9 cellular contexts compared by ENCODE assay signal in genomic region chr1:169487561-169487960, GRCh38. TPM values are rescaled to one million over a fixed set of nuclear protein-coding genes. Genes with fewer than 3 reads are reported as not detected.
DNase-seq lines count a peak whose midpoint lies in the region; ATAC-seq and TF ChIP-seq lines count a peak whose summit lies in the region.
"Had no signal": no experiment of that assay in that cellular context is flagged by ENCODE, and none has a peak within 500 bp of the region (broad histone marks: within the 10 kb centered on the region; RNA-seq: fewer than 3 reads in every experiment).

No MANE protein-coding gene starts in this region.

- intact Hi-C loops in activated CD8-positive, alpha-beta T cell treated with anti-CD3 and anti-CD28 coated beads for 36 hours (cut with micrococcal nuclease), result loop anchor here (5.0 to 10.0 kb wide), 4 partner anchors 100 to 225 kb away; partner anchors contain the start of genes BLZF1, F5, NME7 and SELL
- intact Hi-C loops in thyroid gland (cut with DNase I), result no loop called here

- no peak for ATAC-seq in activated CD8-positive, alpha-beta T cell treated with anti-CD3 and anti-CD28 coated beads for 36 hours
- ATAC-seq in activated CD8-positive, alpha-beta T cell treated with anti-CD3 and anti-CD28 coated beads, Interleukin-2, amount 10 ng/mL, durations not matched to agents 7 days and 5 days, result no peak
- ATAC-seq in T-helper 17 cell (no peak), GM18517 (IDR thresholded peaks at IDR 0.05; ENCODE audit: unreplicated experiment) (no peak)

- no peak for TF ChIP-seq POLR2A in thyroid gland (IDR thresholded peaks at IDR 0.05)

- H3K4me1 Mint-ChIP-seq in activated CD8-positive, alpha-beta T cell treated with anti-CD3 and anti-CD28 coated beads for 36 hours (ENCODE audit: low read depth), result peaks cover 55% of the 10 kb centered on the region
- H3K4me1 Mint-ChIP-seq in activated CD8-positive, alpha-beta T cell treated with anti-CD3 and anti-CD28 coated beads, Interleukin-2, amount 10 ng/mL, durations not matched to agents 7 days and 5 days (ENCODE audit: low read depth), result peaks cover 37% of the 10 kb centered on the region
- peaks cover 27% of the 10 kb centered on the region for H3K4me1 Mint-ChIP-seq in T-helper 17 cell

- no peaks in the 10 kb centered on the region for H3K27me3 Mint-ChIP-seq in activated CD8-positive, alpha-beta T cell treated with anti-CD3 and anti-CD28 coated beads for 36 hours
- H3K27me3 Mint-ChIP-seq in activated CD8-positive, alpha-beta T cell treated with anti-CD3 and anti-CD28 coated beads, Interleukin-2, amount 10 ng/mL, durations not matched to agents 7 days and 5 days (ENCODE audit: low read depth), result no peaks in the 10 kb centered on the region
- peaks cover 21% of the 10 kb centered on the region for H3K27me3 Mint-ChIP-seq in T-helper 17 cell

- 80 to 91% methylated on average over 16 of the region's 16 CpGs for WGBS in thyroid gland, 2 donors

- H3K4me3 Mint-ChIP-seq in activated CD8-positive, alpha-beta T cell treated with anti-CD3 and anti-CD28 coated beads for 36 hours, result no peak overlapping the region
- H3K4me3 Mint-ChIP-seq in activated CD8-positive, alpha-beta T cell treated with anti-CD3 and anti-CD28 coated beads, Interleukin-2, amount 10 ng/mL, durations not matched to agents 7 days and 5 days, result no peak overlapping the region
- no peak overlapping the region for H3K4me3 Mint-ChIP-seq in T-helper 17 cell

- H3K9ac ChIP-seq in iPS-18a (ENCODE audit: low read length), result no peak overlapping the region

- H3K27me3 ChIP-seq in iPS-18a (ENCODE audit: control insufficient read depth, insufficient read depth, low read length), result no peaks in the 10 kb centered on the region
- no peaks in the 10 kb centered on the region for H3K27me3 ChIP-seq in thyroid gland

- H3K4me1 ChIP-seq in iPS-18a (ENCODE audit: control insufficient read depth, low read depth, low read length) (peaks cover 32% of the 10 kb centered on the region), thyroid gland (peaks cover 16 to 18% of the 10 kb centered on the region in 2 donors)

- H3K9me3 ChIP-seq in iPS-18a (ENCODE audit: control insufficient read depth, low read depth, low read length), result no peaks in the 10 kb centered on the region
- no peaks in the 10 kb centered on the region for H3K9me3 ChIP-seq in thyroid gland
- H3K9me3 ChIP-seq in T-helper 17 cell (ENCODE audit: control insufficient read depth, low read length, poor library complexity, severe bottlenecking), result no peaks in the 10 kb centered on the region

- POLR2A ChIA-PET in activated CD8-positive, alpha-beta T cell treated with anti-CD3 and anti-CD28 coated beads for 36 hours (lab: Charles Lee), result interaction anchor here (0.6 kb wide), 1 partner anchor 161 kb away, joined by 3 read pairs; no protein-coding TSS in a partner anchor
- POLR2A ChIA-PET in activated CD8-positive, alpha-beta T cell treated with anti-CD3 and anti-CD28 coated beads, Interleukin-2, amount 10 ng/mL, durations not matched to agents 7 days and 5 days (lab: Charles Lee), result no interaction called here

- H3K27ac ChIP-seq in iPS-18a (ENCODE audit: low read length) (no peak overlapping the region), thyroid gland (peak overlapping the region in 2 of 3 donors; percentile 98)

- peak overlapping the region; percentile 14 for H3K27ac Mint-ChIP-seq in activated CD8-positive, alpha-beta T cell treated with anti-CD3 and anti-CD28 coated beads for 36 hours
- H3K27ac Mint-ChIP-seq in activated CD8-positive, alpha-beta T cell treated with anti-CD3 and anti-CD28 coated beads, Interleukin-2, amount 10 ng/mL, durations not matched to agents 7 days and 5 days, result no peak overlapping the region
- H3K27ac Mint-ChIP-seq in T-helper 17 cell, result no peak overlapping the region

- no peak for DNase-seq in activated CD8-positive, alpha-beta T cell treated with anti-CD3 and anti-CD28 coated beads for 36 hours
- DNase-seq in activated CD8-positive, alpha-beta T cell treated with anti-CD3 and anti-CD28 coated beads, Interleukin-2, amount 10 ng/mL, durations not matched to agents 7 days and 5 days, result no peak
- DNase-seq in thyroid gland, result peak in 1 of 2 donors; percentile 14
- DNase-seq in T-helper 17 cell, result no peak
- no peak for DNase-seq in iPS-NIHi11 (ENCODE audit: low spot score)
- DNase-seq: midbrain had no signal

- peak overlapping the region; percentile 79 for H3K4me3 ChIP-seq in WI38 (ENCODE audit: low read depth, low read length)
- peak overlapping the region; percentile 69 for H3K4me3 ChIP-seq in iPS-18a (ENCODE audit: low read length)
- no peak overlapping the region for H3K4me3 ChIP-seq in thyroid gland (replicated peaks in 1 of 3)

- H3K36me3 ChIP-seq in iPS-18a (ENCODE audit: control insufficient read depth, low read depth, low read length) (no peaks in the 10 kb centered on the region), thyroid gland (no peaks in the 10 kb centered on the region)

- H3K36me3 Mint-ChIP-seq in activated CD8-positive, alpha-beta T cell treated with anti-CD3 and anti-CD28 coated beads for 36 hours (ENCODE audit: low read depth), result peaks cover 5% of the 10 kb centered on the region
- no peaks in the 10 kb centered on the region for H3K36me3 Mint-ChIP-seq in activated CD8-positive, alpha-beta T cell treated with anti-CD3 and anti-CD28 coated beads, Interleukin-2, amount 10 ng/mL, durations not matched to agents 7 days and 5 days (ENCODE audit: low read depth)
- H3K36me3 Mint-ChIP-seq in T-helper 17 cell (ENCODE audit: low read depth), result peaks cover 4% of the 10 kb centered on the region

- TF ChIP-seq CTCF in activated CD8-positive, alpha-beta T cell treated with anti-CD3 and anti-CD28 coated beads for 36 hours (IDR thresholded peaks at IDR 0.05), result no peak
- TF ChIP-seq CTCF in WI38 (IDR thresholded peaks at IDR 0.05; ENCODE audit: low read depth, low read length) (no peak), thyroid gland (IDR thresholded peaks at IDR 0.05) (no peak)

- no peaks in the 10 kb centered on the region for H3K9me3 Mint-ChIP-seq in activated CD8-positive, alpha-beta T cell treated with anti-CD3 and anti-CD28 coated beads for 36 hours
- H3K9me3 Mint-ChIP-seq in activated CD8-positive, alpha-beta T cell treated with anti-CD3 and anti-CD28 coated beads, Interleukin-2, amount 10 ng/mL, durations not matched to agents 7 days and 5 days (ENCODE audit: insufficient read depth), result no peaks in the 10 kb centered on the region

- CTCF ChIA-PET in activated CD8-positive, alpha-beta T cell treated with anti-CD3 and anti-CD28 coated beads for 36 hours (lab: Charles Lee), result no interaction called here
- CTCF ChIA-PET in activated CD8-positive, alpha-beta T cell treated with anti-CD3 and anti-CD28 coated beads, Interleukin-2, amount 10 ng/mL, durations not matched to agents 7 days and 5 days (lab: Charles Lee), result interaction anchor here (1.5 to 2.3 kb wide), 2 partner anchors 11 to 58 kb away, joined by 4 to 10 read pairs; no protein-coding TSS in a partner anchor

RNA-seq across cellular contexts. Expression of gene SLC19A2, which starts 1.8 kb away (rescaled TPM):
- total RNA-seq in activated CD8-positive, alpha-beta T cell treated with anti-CD3 and anti-CD28 coated beads for 36 hours, result 1 to 10 TPM; 5.7 to 6.4 TPM
- total RNA-seq in activated CD8-positive, alpha-beta T cell treated with anti-CD3 and anti-CD28 coated beads, Interleukin-2, amount 10 ng/mL, durations not matched to agents 7 days and 5 days, result 1 to 10 TPM; 4.8 to 5.8 TPM
- total RNA-seq in thyroid gland, result 10 to 100 TPM; 19.0 to 41.0 (median 27.8) TPM
- total RNA-seq in T-helper 17 cell, result 1 to 10 TPM; 2.5 to 2.9 TPM

Comparison
In these comparisons a context has a peak if more than half of its experiments do, and no peak if none do; other contexts are left out.
1. H3K4me3 ChIP-seq: peak in WI38 (single experiment) and iPS-18a (single experiment); none in thyroid gland (0 of 3).